Comparison of ENCODE assay signal across 26 cellular contexts in genomic region chr13:56986121-56986520, GRCh38.
"Had no signal": no experiment of that assay in that cellular context is flagged by ENCODE, and none has a peak within 500 bp of the region (broad histone marks: within the 10 kb centered on the region; RNA-seq: fewer than 3 reads in every experiment).

No MANE protein-coding gene starts in this region.

- H3K27me3 ChIP-seq: neural progenitor cell, ovary, spleen, stomach, thyroid gland, tibial nerve, upper lobe of left lung, vagina had no signal

- DNase-seq: natural killer cell; occipital lobe; ovary; psoas muscle; right cardiac atrium; spleen; stimulated activated CD4-positive, alpha-beta T cell treated with anti-CD3 and anti-CD28 coated beads, Interleukin-12 subunit alpha, Interleukin-12 subunit beta, amount 100 ng/mL, for 4 hours; stimulated activated CD4-positive, alpha-beta T cell treated with anti-CD3 and anti-CD28 coated beads, Interleukin-1b, Interleukin-23, amount 100 ng/mL, for 48 hours; stimulated activated CD4-positive, alpha-beta T cell treated with anti-CD3 and anti-CD28 coated beads, Interleukin-4, amount 100 ng/mL, for 1 hour; stimulated activated CD4-positive, alpha-beta T cell treated with anti-CD3 and anti-CD28 coated beads, Interleukin-4, amount 100 ng/mL, for 4 hours; stimulated activated CD8-positive, alpha-beta memory T cell treated with anti-CD3 and anti-CD28 coated beads, Interleukin-4, amount 100 ng/mL, for 48 hours; stimulated activated naive CD4-positive, alpha-beta T cell; stomach; thyroid gland; trophoblast cell; upper lobe of left lung had no signal

- FAIRE-seq: urothelium cell line had no signal

- H3K9ac ChIP-seq: neural progenitor cell, parathyroid adenoma had no signal

- ATAC-seq: natural killer cell; psoas muscle; right cardiac atrium; sciatic nerve; stimulated activated memory B cell treated with anti-CD40 and anti-IgM and Interleukin-4, amounts not matched to agents 10 μg/mL and 1 μg/mL and 100 μg/mL, for 72 hours had no signal

- H3K9me3 ChIP-seq: ovary, psoas muscle, thoracic aorta, thyroid gland, tibial nerve, upper lobe of left lung, vagina had no signal

- H3K36me3 ChIP-seq: neural progenitor cell, ovary, spleen, stomach, thoracic aorta, thyroid gland, tibial nerve, upper lobe of left lung, vagina had no signal

- H3K4me3 ChIP-seq: neural progenitor cell, ovary, psoas muscle, skin epidermis, smooth muscle cell, spleen, stomach, thoracic aorta, thyroid gland, tibial nerve, upper lobe of left lung, vagina had no signal

- H3K4me1 ChIP-seq: neural progenitor cell, parathyroid adenoma, psoas muscle, spleen, stomach, thyroid gland, tibial nerve, upper lobe of left lung, vagina had no signal

- H3K27ac ChIP-seq: neural progenitor cell, ovary, parathyroid adenoma, psoas muscle, skin epidermis, spleen, stomach, thoracic aorta, thyroid gland, tibial nerve, upper lobe of left lung, vagina had no signal
